ENCODE assay signal across 26 cellular contexts in the genomic region with DNA sequence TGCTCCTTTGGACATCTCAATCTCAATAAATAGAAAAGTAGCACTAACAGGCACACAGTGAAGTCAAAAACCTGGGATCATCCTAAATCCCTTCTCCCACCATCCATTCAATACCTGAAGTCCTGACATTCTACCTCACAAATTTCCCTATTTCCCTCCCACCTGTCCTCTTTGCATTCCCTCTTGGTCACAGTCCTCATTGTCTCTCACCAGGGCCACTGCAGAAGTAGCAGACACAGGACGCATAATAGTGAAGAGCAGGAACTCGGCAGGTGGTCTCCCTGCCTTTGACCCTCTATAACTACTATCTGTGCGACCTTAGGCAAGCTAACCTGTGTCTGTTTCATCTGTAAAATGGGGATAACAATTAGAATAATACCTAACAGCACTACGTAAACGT. TPM values are rescaled to one million over a fixed set of nuclear protein-coding genes. Genes with fewer than 3 reads are reported as not detected.
DNase-seq lines count a peak whose midpoint lies in the region; ATAC-seq, FAIRE-seq and TF ChIP-seq lines count a peak whose summit lies in the region.
"Had no signal": no experiment of that assay in that cellular context is flagged by ENCODE, and none has a peak within 500 bp of the region (broad histone marks: within the 10 kb centered on the region; RNA-seq: fewer than 3 reads in every experiment).

No MANE protein-coding gene starts in this region.

- DNase-seq in activated CD4-positive, alpha-beta T cell treated with anti-CD3 and anti-CD28 coated beads, Interleukin-2, amount 10 ng/mL, durations not matched to agents 24 days and 14 days, result no peak
- DNase-seq in activated CD4-positive, alpha-beta T cell treated with anti-CD3 and anti-CD28 coated beads, Interleukin-2, amount 50 U/mL, for 4 hours, result no peak
- DNase-seq in GM12878 (ENCODE audit: low read depth, low spot score), result no peak
- DNase-seq in activated CD4-positive, CD25-positive, alpha-beta regulatory T cell treated with anti-CD3 and anti-CD28 coated beads, Interleukin-2, amount 50 U/mL, for 72 hours, result no peak
- no peak for DNase-seq in right cardiac atrium
- no peak for DNase-seq in GM10248 (ENCODE audit: extremely low spot score)
- DNase-seq: 8988T; activated CD4-positive, alpha-beta T cell treated with anti-CD3 and anti-CD28 coated beads, Interleukin-2, amount 50 U/mL, for 1 hour; activated CD8-positive, alpha-beta memory T cell treated with anti-CD3 and anti-CD28 coated beads, Interleukin-2, amount 50 U/mL, for 48 hours; AML-193; Calu3; erythroblast; foreskin melanocyte; NCI-H187; NCI-H226; PC-9; SHP77 treated with DMSO at 0.1 percent for 48 hours; stimulated activated CD4-positive, alpha-beta T cell treated with anti-CD3 and anti-CD28 coated beads, Interleukin-2, amount 100 ng/mL, for 48 hours had no signal

- peak overlapping the region; percentile 1 for H3K27ac ChIP-seq in HUES48 (ENCODE audit: low read depth, low read length)
- no peak overlapping the region for H3K27ac ChIP-seq in GM12878 (ENCODE audit: control insufficient read depth, insufficient read depth)
- no peak overlapping the region for H3K27ac ChIP-seq in right cardiac atrium (ENCODE audit: low read length)
- H3K27ac ChIP-seq: ascending aorta, PC-9 had no signal

- H3K4me1 Mint-ChIP-seq in activated CD4-positive, alpha-beta T cell treated with anti-CD3 and anti-CD28 coated beads, Interleukin-2, amount 10 ng/mL, durations not matched to agents 24 days and 14 days, result peaks cover 40% of the 10 kb centered on the region
- H3K4me1 Mint-ChIP-seq in nephron, result peaks cover 17% of the 10 kb centered on the region

- H3K36me3 ChIP-seq in HUES48 (ENCODE audit: control insufficient read depth, insufficient read depth, low read length) (0 out of 2 replicates have a peak, but pooled peaks cover 2% of the 10 kb centered on the region), GM12878 (ENCODE audit: control insufficient read depth in 2 of 2, insufficient read depth in 2 of 2, low read length in 1 of 2) (no peaks in the 10 kb centered on the region)
- H3K36me3 ChIP-seq: ascending aorta had no signal

- TF ChIP-seq RAD21 in GM12878 (IDR thresholded peaks at IDR 0.05; ENCODE audit: insufficient read depth, low read depth, low read length), result no peak

- no peak overlapping the region for H2AFZ ChIP-seq in GM12878 (ENCODE audit: control insufficient read depth, low read depth, low read length)
- H2AFZ ChIP-seq: PC-9 had no signal

- BruUV-seq in GM12878 (replicated peaks; lab: Mats Ljungman, UMichigan), result no TSS peak

- RAD21 ChIA-PET in GM12878 (lab: Charles Lee; ENCODE audit: unreplicated experiment), result interaction anchor here (1.0 kb wide), 1 partner anchor 162 kb away, joined by 3 read pairs; no protein-coding TSS in a partner anchor

- peaks cover 70% of the 10 kb centered on the region for H3K79me2 ChIP-seq in GM12878 (ENCODE audit: control insufficient read depth, insufficient read depth, low read length)

- H4K20me1 ChIP-seq in GM12878 (ENCODE audit: control insufficient read depth, insufficient read depth), result no peaks in the 10 kb centered on the region

- no peak overlapping the region for H3K9ac ChIP-seq in HUES48 (ENCODE audit: low read depth, low read length)
- H3K9ac ChIP-seq in GM12878 (ENCODE audit: control insufficient read depth, insufficient read depth, low read length), result no peak overlapping the region

- in situ Hi-C loops in GM12878 (cut with MboI), result no loop called here

- POLR2A ChIA-PET in GM12878 (lab: Charles Lee) (no interaction called here), GM10248 (lab: Yijun Ruan, JAX) (no interaction called here)

- no peak for TF ChIP-seq CTCF in GM12878 (IDR thresholded peaks at IDR 0.05 in 2 of 3, conservative IDR thresholded peaks at IDR 0.05 in 1 of 3; ENCODE audit: control insufficient read depth in 2 of 3, extremely low read depth in 1 of 3, insufficient read depth in 1 of 3, low read depth in 3 of 3, low read length in 3 of 3)
- TF ChIP-seq CTCF in nephron (IDR thresholded peaks at IDR 0.05; ENCODE audit: unreplicated experiment in 3 of 3), result no peak
- no peak for TF ChIP-seq CTCF in GM10248 (IDR thresholded peaks at IDR 0.05; ENCODE audit: control extremely low read depth, extremely low read depth, low read depth, missing control alignments)

- H3K4me1 ChIP-seq in HUES48 (ENCODE audit: control insufficient read depth, insufficient read depth, low read length), result peaks cover 50% of the 10 kb centered on the region
- H3K4me1 ChIP-seq in GM12878 (ENCODE audit: control insufficient read depth, insufficient read depth, low read length), result peaks cover 7% of the 10 kb centered on the region; the same call in 1 of the 2 replicates
- H3K4me1 ChIP-seq in right cardiac atrium (ENCODE audit: control insufficient read depth, insufficient read depth, low read length), result peaks cover 2% of the 10 kb centered on the region

- no peak for TF ChIP-seq EP300 in GM12878 (IDR thresholded peaks at IDR 0.05; ENCODE audit: borderline replicate concordance in 1 of 2, control insufficient read depth in 1 of 2, low read depth in 2 of 2, low read length in 2 of 2)

- peak overlapping the region; percentile 68 for H3K4me2 ChIP-seq in GM12878 (ENCODE audit: control insufficient read depth, insufficient read depth)

- no peaks in the 10 kb centered on the region for H3K27me3 Mint-ChIP-seq in activated CD4-positive, alpha-beta T cell treated with anti-CD3 and anti-CD28 coated beads, Interleukin-2, amount 10 ng/mL, durations not matched to agents 24 days and 14 days
- H3K27me3 Mint-ChIP-seq in nephron (ENCODE audit: low read depth), result no peaks in the 10 kb centered on the region
- H3K27me3 Mint-ChIP-seq: central memory CD8-positive, alpha-beta T cell had no signal

- CTCF ChIA-PET in GM12878 (lab: Yijun Ruan, JAX), result interaction anchor here (0.6 to 1.1 kb wide), 3 partner anchors 9 to 110 kb away, joined by 3 to 4 read pairs (median 3); no protein-coding TSS in a partner anchor
- CTCF ChIA-PET in GM10248 (lab: Yijun Ruan, JAX), result interaction anchor here (1.3 kb wide), 1 partner anchor 16 kb away, joined by 3 read pairs; no protein-coding TSS in a partner anchor

- H3K9me3 Mint-ChIP-seq in activated CD4-positive, alpha-beta T cell treated with anti-CD3 and anti-CD28 coated beads, Interleukin-2, amount 10 ng/mL, durations not matched to agents 24 days and 14 days, result no peaks in the 10 kb centered on the region
- no peaks in the 10 kb centered on the region for H3K9me3 Mint-ChIP-seq in nephron
- H3K9me3 Mint-ChIP-seq: central memory CD8-positive, alpha-beta T cell had no signal

- 90% methylated on average over 5 of the region's 5 CpGs for WGBS in GM12878 (ENCODE audit: insufficient coverage, insufficient replicate concordance, low lambda C conversion rate, missing lambda C conversion rate)
- 89% methylated on average over 5 of the region's 5 CpGs for WGBS in right cardiac atrium

- intact Hi-C loops in activated CD4-positive, alpha-beta T cell treated with anti-CD3 and anti-CD28 coated beads, Interleukin-2, amount 10 ng/mL, durations not matched to agents 24 days and 14 days (cut with micrococcal nuclease), result loop anchor here (5.0 kb wide), 3 partner anchors 36 to 131 kb away; no protein-coding TSS in a partner anchor
- intact Hi-C loops in GM12878 (cut with micrococcal nuclease; ENCODE audit: unreplicated experiment), result no loop called here
- intact Hi-C loops in right cardiac atrium (cut with DNase I), result no loop called here

- H3K36me3 Mint-ChIP-seq in activated CD4-positive, alpha-beta T cell treated with anti-CD3 and anti-CD28 coated beads, Interleukin-2, amount 10 ng/mL, durations not matched to agents 24 days and 14 days (ENCODE audit: low read depth), result peaks cover 17% of the 10 kb centered on the region
- peaks cover 3% of the 10 kb centered on the region for H3K36me3 Mint-ChIP-seq in nephron (ENCODE audit: low read depth)

- no peak for FAIRE-seq in GM12878 (lab: Jason Lieb, UNC)
- FAIRE-seq: small intestine had no signal

- no peaks in the 10 kb centered on the region for H3K27me3 ChIP-seq in HUES48 (ENCODE audit: control insufficient read depth, insufficient read depth, low read length)
- no peaks in the 10 kb centered on the region for H3K27me3 ChIP-seq in GM12878 (replicated peaks in 1 of 2; ENCODE audit: control insufficient read depth in 2 of 2, insufficient read depth in 2 of 2, low read length in 1 of 2)
- H3K27me3 ChIP-seq in right cardiac atrium (ENCODE audit: control insufficient read depth, insufficient read depth), result no peaks in the 10 kb centered on the region
- H3K27me3 ChIP-seq: ascending aorta had no signal

- no peak overlapping the region for H3K27ac Mint-ChIP-seq in activated CD4-positive, alpha-beta T cell treated with anti-CD3 and anti-CD28 coated beads, Interleukin-2, amount 10 ng/mL, durations not matched to agents 24 days and 14 days
- peak overlapping the region in 1 of 3 experiments; percentile 14 for H3K27ac Mint-ChIP-seq in nephron

- H3K4me3 ChIP-seq in HUES48 (ENCODE audit: low read depth, low read length), result no peak overlapping the region
- H3K4me3 ChIP-seq in GM12878, result no peak overlapping the region
- no peak overlapping the region for H3K4me3 ChIP-seq in right cardiac atrium (ENCODE audit: low read length)
- H3K4me3 ChIP-seq: ascending aorta, PC-9 had no signal

- H3K4me3 Mint-ChIP-seq in activated CD4-positive, alpha-beta T cell treated with anti-CD3 and anti-CD28 coated beads, Interleukin-2, amount 10 ng/mL, durations not matched to agents 24 days and 14 days, result peak overlapping the region; percentile 8
- peak overlapping the region in 2 of 3 experiments; percentile 11 to 42 for H3K4me3 Mint-ChIP-seq in nephron
- H3K4me3 Mint-ChIP-seq: central memory CD8-positive, alpha-beta T cell had no signal

- ATAC-seq in GM12878 (no peak), right cardiac atrium (no peak)

- TF ChIP-seq POLR2A in GM12878 (IDR thresholded peaks at IDR 0.05; ENCODE audit: low read depth, low read length), result no peak

- SMC1A ChIA-PET in GM12878 (lab: Charles Lee; ENCODE audit: uncharacterized antibody, unreplicated experiment), result interaction anchor here (0.7 kb wide), 1 partner anchor 9 kb away, joined by 4 read pairs; no protein-coding TSS in a partner anchor

- H3K9me3 ChIP-seq in HUES48 (ENCODE audit: control insufficient read depth, insufficient read depth, low read length), result no peaks in the 10 kb centered on the region
- no peaks in the 10 kb centered on the region for H3K9me3 ChIP-seq in GM12878 (replicated peaks; ENCODE audit: control insufficient read depth, insufficient read depth, low read length)
- no peaks in the 10 kb centered on the region for H3K9me3 ChIP-seq in right cardiac atrium (ENCODE audit: control insufficient read depth, low read length)
- H3K9me3 ChIP-seq: ascending aorta had no signal

RNA-seq across cellular contexts. Expression of gene THOC7, which starts 2.3 kb away (rescaled TPM):
- 106 and 109 TPM in 2 replicates for total RNA-seq in activated CD4-positive, alpha-beta T cell treated with anti-CD3 and anti-CD28 coated beads, Interleukin-2, amount 10 ng/mL, durations not matched to agents 24 days and 14 days
- 10.9 and 13.6 TPM in 2 replicates for total RNA-seq in GM12878 (2013; cell fraction: nucleolus; rRNA removed)
- total RNA-seq in GM12878 (2014; rRNA removed) (61.7 and 73.8 TPM in 2 replicates), GM12878 (2014; rRNA removed; fragmentation: Illumina TruSeq; extraction: Trizol) (129 and 138 TPM in 2 replicates), GM12878 (2021) (100 and 101 TPM in 2 replicates), right cardiac atrium (10 to 100 TPM; 61.6 to 68.0 (median 66.6) TPM)
- polyA plus RNA-seq in GM12878 (2011; ENCODE audit: low read depth), result 62.5 TPM
- polyA plus RNA-seq in GM12878 (2011; rRNA removed) (81.0 and 147 TPM in 2 replicates), GM12878 (2014; fragmentation: Illumina TruSeq; extraction: Trizol) (167 and 206 TPM in 2 replicates), GM12878 (2014; fragmentation: Nextera tagmentation; extraction: Ambion mirVana) (100 to 1,000 TPM; 227 to 269 TPM), GM12878 (2014; rRNA removed) (97.9 and 108 TPM in 2 replicates), GM12878 (2016; fragmentation: Nextera tagmentation; extraction: Ambion mirVana) (100 to 1,000 TPM; 146 to 157 TPM), right cardiac atrium (109 TPM)
- polyA plus RNA-seq in GM12878 (2011; cell fraction: cytosol; rRNA removed), result 24.3 and 29.7 TPM in 2 replicates
- polyA plus RNA-seq in GM12878 (2011; cell fraction: nucleus; rRNA removed), result 20.1 and 20.9 TPM in 2 replicates
- polyA plus RNA-seq in GM12878 (2012), result 91.1 and 97.6 TPM in 2 replicates
- polyA minus RNA-seq in GM12878 (2011; rRNA and poly(A)+ RNA removed), result 7.2 and 18.1 TPM in 2 replicates
- polyA minus RNA-seq in GM12878 (2011; cell fraction: cytosol; rRNA and poly(A)+ RNA removed), result 7.9 and 10.6 TPM in 2 replicates
- polyA minus RNA-seq in GM12878 (2011; cell fraction: nucleus; rRNA and poly(A)+ RNA removed), result 4.0 and 4.5 TPM in 2 replicates

RNA-seq across cellular contexts. Expression of gene ATXN7, which starts 2.4 kb away (rescaled TPM):
- 37.8 and 39.6 TPM in 2 replicates for total RNA-seq in activated CD4-positive, alpha-beta T cell treated with anti-CD3 and anti-CD28 coated beads, Interleukin-2, amount 10 ng/mL, durations not matched to agents 24 days and 14 days
- total RNA-seq in GM12878 (2013; cell fraction: nucleolus; rRNA removed), result 130 and 152 TPM in 2 replicates
- total RNA-seq in GM12878 (2014; rRNA removed), result 8.5 and 13.7 TPM in 2 replicates
- 16.1 and 18.1 TPM in 2 replicates for total RNA-seq in GM12878 (2014; rRNA removed; fragmentation: Illumina TruSeq; extraction: Trizol)
- total RNA-seq in GM12878 (2021), result 16.7 and 24.6 TPM in 2 replicates
- 7.6 TPM for polyA plus RNA-seq in GM12878 (2011; ENCODE audit: low read depth)
- polyA plus RNA-seq in GM12878 (2011; rRNA removed), result 14.2 and 21.2 TPM in 2 replicates
- 20.9 and 22.0 TPM in 2 replicates for polyA plus RNA-seq in GM12878 (2011; cell fraction: cytosol; rRNA removed)
- polyA plus RNA-seq in GM12878 (2011; cell fraction: nucleus; rRNA removed), result 60.1 and 74.5 TPM in 2 replicates
- polyA plus RNA-seq in GM12878 (2012), result 6.1 and 7.0 TPM in 2 replicates
- polyA plus RNA-seq in GM12878 (2014; fragmentation: Illumina TruSeq; extraction: Trizol), result 17.7 and 22.3 TPM in 2 replicates
- polyA plus RNA-seq in GM12878 (2014; fragmentation: Nextera tagmentation; extraction: Ambion mirVana), result 1 to 10 TPM; 1.5 to 3.2 TPM
- 6.3 and 8.5 TPM in 2 replicates for polyA plus RNA-seq in GM12878 (2014; rRNA removed)
- polyA plus RNA-seq in GM12878 (2016; fragmentation: Nextera tagmentation; extraction: Ambion mirVana), result 1 to 10 TPM in 1 of 2 experiments, under 1 TPM in 1; 0.83 to 1.2 TPM
- 116 and 117 TPM in 2 replicates for polyA minus RNA-seq in GM12878 (2011; rRNA and poly(A)+ RNA removed)
- polyA minus RNA-seq in GM12878 (2011; cell fraction: cytosol; rRNA and poly(A)+ RNA removed), result 13.5 and 13.6 TPM in 2 replicates
- 97.0 and 146 TPM in 2 replicates for polyA minus RNA-seq in GM12878 (2011; cell fraction: nucleus; rRNA and poly(A)+ RNA removed)
- 10 to 100 TPM; 11.1 to 18.9 (median 13.4) TPM for total RNA-seq in right cardiac atrium
- 4.8 TPM for polyA plus RNA-seq in right cardiac atrium

RNA-seq across cellular contexts. Expression of gene C3orf49, which starts 42.2 kb away (rescaled TPM):
- not detected in 2 replicates for total RNA-seq in activated CD4-positive, alpha-beta T cell treated with anti-CD3 and anti-CD28 coated beads, Interleukin-2, amount 10 ng/mL, durations not matched to agents 24 days and 14 days
- not detected in 2 replicates for total RNA-seq in GM12878 (2013; cell fraction: nucleolus; rRNA removed)
- total RNA-seq in GM12878 (2014; rRNA removed) (not detected in 2 replicates), GM12878 (2014; rRNA removed; fragmentation: Illumina TruSeq; extraction: Trizol) (not detected in 2 replicates), GM12878 (2021) (not detected in 2 replicates), right cardiac atrium (not detected)
- polyA plus RNA-seq in GM12878 (2011; ENCODE audit: low read depth), result not detected
- polyA plus RNA-seq in GM12878 (2011; rRNA removed) (not detected in 2 replicates), GM12878 (2014; fragmentation: Illumina TruSeq; extraction: Trizol) (not detected in 2 replicates), GM12878 (2014; fragmentation: Nextera tagmentation; extraction: Ambion mirVana) (not detected), GM12878 (2014; rRNA removed) (not detected in 2 replicates), GM12878 (2016; fragmentation: Nextera tagmentation; extraction: Ambion mirVana) (under 1 TPM in 1 of 2 experiments, not detected in 1; 0.21 TPM), right cardiac atrium (not detected)
- not detected in 2 replicates for polyA plus RNA-seq in GM12878 (2011; cell fraction: cytosol; rRNA removed)
- polyA plus RNA-seq in GM12878 (2011; cell fraction: nucleus; rRNA removed), result not detected in 2 replicates
- not detected in 2 replicates for polyA plus RNA-seq in GM12878 (2012)
- polyA minus RNA-seq in GM12878 (2011; rRNA and poly(A)+ RNA removed), result not detected in 2 replicates
- not detected in 2 replicates for polyA minus RNA-seq in GM12878 (2011; cell fraction: cytosol; rRNA and poly(A)+ RNA removed)
- polyA minus RNA-seq in GM12878 (2011; cell fraction: nucleus; rRNA and poly(A)+ RNA removed), result not detected in 2 replicates
- total RNA-seq: ascending aorta, Calu3, G401, PC-9, pulmonary artery endothelial cell, ureter had no signal
- polyA plus RNA-seq: small intestine had no signal

RNA-seq across cellular contexts. Expression of gene SCAANT1, which starts 50.9 kb away (rescaled TPM):
- total RNA-seq in activated CD4-positive, alpha-beta T cell treated with anti-CD3 and anti-CD28 coated beads, Interleukin-2, amount 10 ng/mL, durations not matched to agents 24 days and 14 days, result not detected in 2 replicates
- total RNA-seq in GM12878 (2013; cell fraction: nucleolus; rRNA removed), result not detected in 2 replicates
- 2.1 TPM in 1 of 2 replicates, not detected in the other for total RNA-seq in GM12878 (2014; rRNA removed)
- total RNA-seq in GM12878 (2014; rRNA removed; fragmentation: Illumina TruSeq; extraction: Trizol), result 2.4 TPM in 1 of 2 replicates, not detected in the other
- 1.5 and 1.7 TPM in 2 replicates for total RNA-seq in GM12878 (2021)
- not detected for polyA plus RNA-seq in GM12878 (2011; ENCODE audit: low read depth)
- polyA plus RNA-seq in GM12878 (2011; rRNA removed), result 1.7 TPM in 1 of 2 replicates, not detected in the other
- polyA plus RNA-seq in GM12878 (2011; cell fraction: cytosol; rRNA removed), result not detected in 2 replicates
- not detected in 2 replicates for polyA plus RNA-seq in GM12878 (2011; cell fraction: nucleus; rRNA removed)
- 3.2 TPM in 1 of 2 replicates, not detected in the other for polyA plus RNA-seq in GM12878 (2012)
- polyA plus RNA-seq in GM12878 (2014; fragmentation: Illumina TruSeq; extraction: Trizol), result not detected in 2 replicates
- under 1 TPM in 1 of 2 experiments, not detected in 1; 0.60 TPM for polyA plus RNA-seq in GM12878 (2014; fragmentation: Nextera tagmentation; extraction: Ambion mirVana)
- not detected in 2 replicates for polyA plus RNA-seq in GM12878 (2014; rRNA removed)
- polyA plus RNA-seq in GM12878 (2016; fragmentation: Nextera tagmentation; extraction: Ambion mirVana), result under 1 TPM; 0.95 TPM
- polyA minus RNA-seq in GM12878 (2011; rRNA and poly(A)+ RNA removed), result not detected in 2 replicates
- polyA minus RNA-seq in GM12878 (2011; cell fraction: cytosol; rRNA and poly(A)+ RNA removed), result not detected in 2 replicates
- not detected in 2 replicates for polyA minus RNA-seq in GM12878 (2011; cell fraction: nucleus; rRNA and poly(A)+ RNA removed)
- total RNA-seq in right cardiac atrium, result not detected
- polyA plus RNA-seq in right cardiac atrium, result not detected
- total RNA-seq: ascending aorta, Calu3, G401, PC-9, pulmonary artery endothelial cell, ureter had no signal
- polyA plus RNA-seq: small intestine had no signal
